ENCODE assay signal across 5 cellular contexts in the genomic region with DNA sequence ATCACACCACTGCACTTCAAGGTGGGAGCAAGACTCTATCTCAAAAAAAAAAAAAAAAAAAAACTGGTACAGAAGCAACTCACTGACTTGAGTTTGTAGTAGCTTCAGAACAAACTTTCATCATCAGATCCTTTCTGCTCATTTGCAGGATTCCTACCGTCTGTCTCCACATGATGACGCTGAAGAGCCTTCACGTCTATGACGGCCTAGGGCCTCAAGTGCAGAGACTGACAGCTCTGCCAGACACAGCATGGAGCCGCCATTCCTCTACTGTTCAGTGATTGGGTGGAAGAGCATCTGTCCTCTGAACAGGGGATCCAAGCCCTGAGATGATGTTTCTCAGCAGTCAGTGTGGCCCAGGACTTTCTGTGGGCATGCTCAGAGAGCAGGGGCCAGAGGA. TPM values are rescaled to one million over a fixed set of nuclear protein-coding genes. Genes with fewer than 3 reads are reported as not detected.
"Had no signal": no experiment of that assay in that cellular context is flagged by ENCODE, and none has a peak within 500 bp of the region (broad histone marks: within the 10 kb centered on the region; RNA-seq: fewer than 3 reads in every experiment).

No MANE protein-coding gene starts in this region.

RNA-seq across cellular contexts. Expression of gene NUTM2G, which starts 3.1 kb away (rescaled TPM):
- total RNA-seq: activated CD4-positive, alpha-beta memory T cell treated with anti-CD3 and anti-CD28 coated beads, Interleukin-2, amount 10 ng/mL, durations not matched to agents 7 days and 5 days; activated CD8-positive, alpha-beta memory T cell treated with anti-CD3 and anti-CD28 coated beads, Interleukin-2, amount 10 ng/mL, durations not matched to agents 7 days and 5 days; bronchial epithelial cell; PC-9; Right ventricle myocardium inferior had no signal
